Comparison of ENCODE assay signal across 34 cellular contexts in the genomic region with DNA sequence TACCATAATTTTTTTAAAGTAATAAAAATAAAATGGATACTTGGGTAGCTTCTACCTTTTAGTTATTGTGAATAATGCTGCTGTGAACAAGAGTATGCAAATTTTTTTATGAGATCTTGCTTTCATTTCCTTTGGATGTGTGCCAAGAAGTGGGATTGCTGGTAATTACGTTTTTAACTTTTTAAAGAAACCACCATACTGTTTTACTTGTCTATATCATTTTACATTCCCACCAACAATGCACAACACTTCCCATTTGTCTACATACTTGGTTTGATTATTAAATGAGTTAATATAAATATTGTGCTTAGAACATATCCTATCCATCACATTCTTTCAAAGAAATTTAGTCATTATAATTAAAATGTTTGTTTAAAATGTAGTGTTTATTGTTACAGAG. TPM values are rescaled to one million over a fixed set of nuclear protein-coding genes. Genes with fewer than 3 reads are reported as not detected.
DNase-seq lines count a peak whose midpoint lies in the region; ATAC-seq and TF ChIP-seq lines count a peak whose summit lies in the region.
"Had no signal": no experiment of that assay in that cellular context is flagged by ENCODE, and none has a peak within 500 bp of the region (broad histone marks: within the 10 kb centered on the region; RNA-seq: fewer than 3 reads in every experiment).

No MANE protein-coding gene starts in this region.

- H3K4me3 ChIP-seq in CD4-positive, CD25-positive, alpha-beta regulatory T cell (ENCODE audit: low read depth, low read length), result peak overlapping the region; percentile 28
- H3K4me3 ChIP-seq: BLaER1, esophagus muscularis mucosa, gastrocnemius medialis, HAP-1, prostate gland, right lobe of liver, stomach had no signal

- peaks cover 13% of the 10 kb centered on the region for H3K4me1 ChIP-seq in CD4-positive, CD25-positive, alpha-beta regulatory T cell (ENCODE audit: control insufficient read depth, insufficient read depth, low read length, poor library complexity, severe bottlenecking)
- H3K4me1 ChIP-seq in foreskin keratinocyte, result no peaks in the 10 kb centered on the region
- H3K4me1 ChIP-seq: BLaER1, esophagus muscularis mucosa, gastrocnemius medialis, prostate gland had no signal

- CTCF ChIA-PET in T-cell (lab: Charles Lee), result interaction anchor here (0.7 to 1.1 kb wide), 2 partner anchors 54 to 60 kb away, joined by 3 to 4 read pairs; no protein-coding TSS in a partner anchor

- peaks cover 0 to 2% (median 0%) of the 10 kb centered on the region in 7 donors for H3K9me3 Mint-ChIP-seq in CD4-positive, CD25-positive, alpha-beta regulatory T cell
- H3K9me3 Mint-ChIP-seq in T-cell, result no peaks in the 10 kb centered on the region
- H3K9me3 Mint-ChIP-seq: central memory CD8-positive, alpha-beta T cell; dendritic cell treated with granulocyte-macrophage colony-stimulating factor and Interleukin-4, amounts not matched to agents 40 ng/mL and 50 ng/mL, for 4 days had no signal

- peaks cover 0 to 43% (median 12%) of the 10 kb centered on the region in 4 donors for H3K4me1 Mint-ChIP-seq in CD4-positive, CD25-positive, alpha-beta regulatory T cell
- H3K4me1 Mint-ChIP-seq in T-cell, result peaks cover 38 to 42% (median 40%) of the 10 kb centered on the region in 3 donors
- H3K4me1 Mint-ChIP-seq: central memory CD8-positive, alpha-beta T cell; endodermal cell; naive B cell had no signal

- no peak for ATAC-seq in CD4-positive, CD25-positive, alpha-beta regulatory T cell (ENCODE audit: low read depth in 2 of 2)
- no peak for ATAC-seq in T-cell (replicated peaks in 1 of 4)
- no peak for ATAC-seq in foreskin keratinocyte
- ATAC-seq in HG02763 (IDR thresholded peaks at IDR 0.05; ENCODE audit: unreplicated experiment), result no peak
- no peak for ATAC-seq in GM19328 (IDR thresholded peaks at IDR 0.05; ENCODE audit: unreplicated experiment)
- ATAC-seq: gastrocnemius medialis, right lobe of liver, T-helper 17 cell had no signal

- H3K36me3 Mint-ChIP-seq in CD4-positive, CD25-positive, alpha-beta regulatory T cell, result no peaks in the 10 kb centered on the region
- H3K36me3 Mint-ChIP-seq in T-cell, result no peaks in the 10 kb centered on the region
- H3K36me3 Mint-ChIP-seq: mesothelial cell of epicardium, naive B cell had no signal

- no peaks in the 10 kb centered on the region for H3K27me3 Mint-ChIP-seq in CD4-positive, CD25-positive, alpha-beta regulatory T cell
- no peaks in the 10 kb centered on the region for H3K27me3 Mint-ChIP-seq in T-cell
- H3K27me3 Mint-ChIP-seq: central memory CD8-positive, alpha-beta T cell; dendritic cell treated with granulocyte-macrophage colony-stimulating factor and Interleukin-4, amounts not matched to agents 40 ng/mL and 50 ng/mL, for 4 days; naive B cell; T-helper 17 cell had no signal

- no peak overlapping the region for H3K27ac Mint-ChIP-seq in CD4-positive, CD25-positive, alpha-beta regulatory T cell
- peak overlapping the region; percentile 69 to 73 for H3K27ac Mint-ChIP-seq in T-cell
- H3K27ac Mint-ChIP-seq: dendritic cell treated with granulocyte-macrophage colony-stimulating factor and Interleukin-4, amounts not matched to agents 40 ng/mL and 50 ng/mL, for 4 days; endodermal cell; mesothelial cell of epicardium; naive B cell; T-helper 17 cell had no signal

- POLR2A ChIA-PET in T-cell (lab: Charles Lee), result no interaction called here

- H3K27ac ChIP-seq in CD4-positive, CD25-positive, alpha-beta regulatory T cell (ENCODE audit: insufficient read depth, low read length, poor library complexity, severe bottlenecking), result no peak overlapping the region
- peak overlapping the region; percentile 6 for H3K27ac ChIP-seq in foreskin keratinocyte
- H3K27ac ChIP-seq: BLaER1, esophagus muscularis mucosa, gastrocnemius medialis, prostate gland, right lobe of liver, stomach had no signal

- H3K36me3 ChIP-seq in CD4-positive, CD25-positive, alpha-beta regulatory T cell (ENCODE audit: control insufficient read depth, insufficient read depth, low read length), result no peaks in the 10 kb centered on the region
- H3K36me3 ChIP-seq: BLaER1, esophagus muscularis mucosa, gastrocnemius medialis, HAP-1, prostate gland, right lobe of liver, stomach had no signal

- peak overlapping the region in 3 of 4 donors; percentile 9 to 52 (median 32) for H3K4me3 Mint-ChIP-seq in CD4-positive, CD25-positive, alpha-beta regulatory T cell
- H3K4me3 Mint-ChIP-seq in T-cell, result peak overlapping the region in 1 of 3 donors; percentile 41
- H3K4me3 Mint-ChIP-seq: central memory CD8-positive, alpha-beta T cell; dendritic cell treated with granulocyte-macrophage colony-stimulating factor and Interleukin-4, amounts not matched to agents 40 ng/mL and 50 ng/mL, for 4 days; endodermal cell; mesothelial cell of epicardium; naive B cell; T-helper 17 cell had no signal

- peak in 2 of 3 donors; percentile 18 to 41 for DNase-seq in CD4-positive, CD25-positive, alpha-beta regulatory T cell
- DNase-seq in LoVo (ENCODE audit: low spot score) (peak; percentile 15), T-cell (peak in 1 of 34 experiments; percentile 9), foreskin keratinocyte (no peak), epidermal melanocyte (ENCODE audit: insufficient read length, low spot score) (no peak)
- DNase-seq: activated CD4-positive, alpha-beta T cell treated with anti-CD3 and anti-CD28 coated beads, Interleukin-2, amount 50 U/mL, for 48 hours; activated CD4-positive, CD25-positive, alpha-beta regulatory T cell treated with anti-CD3 and anti-CD28 coated beads, Interleukin-2, amount 50 U/mL, for 72 hours; activated CD8-positive, alpha-beta memory T cell treated with anti-CD3 and anti-CD28 coated beads, Interleukin-2, amount 50 U/mL, for 4 hours; activated naive CD4-positive, alpha-beta T cell; DMS79 treated with DMSO at 0.1 percent for 48 hours; endodermal cell; gastrocnemius medialis; GDM1; naive B cell; NCI-H1417; NCI-H2029 treated with DMSO at 0.1 percent for 48 hours; NCI-H446; right lobe of liver; stimulated activated CD4-positive, alpha-beta T cell treated with anti-CD3 and anti-CD28 coated beads, Interleukin-12 subunit alpha, Interleukin-12 subunit beta, amount 100 ng/mL, for 4 hours; stimulated activated CD4-positive, alpha-beta T cell treated with anti-CD3 and anti-CD28 coated beads, Interleukin-4, amount 100 ng/mL, for 1 hour; stomach; T-helper 17 cell had no signal

- no peak for TF ChIP-seq CTCF in foreskin keratinocyte (conservative IDR thresholded peaks at IDR 0.05)

- no peaks in the 10 kb centered on the region for H3K9me3 ChIP-seq in CD4-positive, CD25-positive, alpha-beta regulatory T cell (ENCODE audit: control insufficient read depth in 2 of 2, low read length in 2 of 2)
- H3K9me3 ChIP-seq: BLaER1, esophagus muscularis mucosa, gastrocnemius medialis, HAP-1, prostate gland, right lobe of liver, stomach had no signal

- no peaks in the 10 kb centered on the region for H3K27me3 ChIP-seq in CD4-positive, CD25-positive, alpha-beta regulatory T cell (ENCODE audit: control insufficient read depth, insufficient read depth, low read length)
- H3K27me3 ChIP-seq in foreskin keratinocyte, result no peaks in the 10 kb centered on the region
- H3K27me3 ChIP-seq: BLaER1, esophagus muscularis mucosa, gastrocnemius medialis, right lobe of liver, stomach had no signal

RNA-seq across cellular contexts. Expression of a gene that starts 3.9 kb away (rescaled TPM):
- total RNA-seq in CD4-positive, CD25-positive, alpha-beta regulatory T cell, result 4.4 TPM
- polyA plus RNA-seq in CD4-positive, CD25-positive, alpha-beta regulatory T cell, result 10 to 100 TPM in 1 of 4 donors, 1 to 10 TPM in 3; 3.9 to 12.4 (median 6.3) TPM
- total RNA-seq in T-cell (10 to 100 TPM in 2 of 5 donors, 1 to 10 TPM in 3; 8.0 to 22.6 (median 10.0) TPM), foreskin keratinocyte (0.07 and 2.5 TPM in 2 replicates)
- 0.03 and 0.71 TPM in 2 replicates for polyA plus RNA-seq in foreskin keratinocyte
- total RNA-seq: endodermal cell, kidney epithelial cell, RPMI7951, SK-MEL-5 had no signal

Comparison
In these comparisons a context has a peak if more than half of its experiments do, and no peak if none do; other contexts are left out.
1. DNase-seq: peak in CD4-positive, CD25-positive, alpha-beta regulatory T cell (2 of 3) and LoVo (single experiment); none in foreskin keratinocyte (0 of 2) and epidermal melanocyte (single experiment).
2. H3K27ac Mint-ChIP-seq: peak in T-cell (2 of 2); none in CD4-positive, CD25-positive, alpha-beta regulatory T cell (0 of 3).